In the genomic region with DNA sequence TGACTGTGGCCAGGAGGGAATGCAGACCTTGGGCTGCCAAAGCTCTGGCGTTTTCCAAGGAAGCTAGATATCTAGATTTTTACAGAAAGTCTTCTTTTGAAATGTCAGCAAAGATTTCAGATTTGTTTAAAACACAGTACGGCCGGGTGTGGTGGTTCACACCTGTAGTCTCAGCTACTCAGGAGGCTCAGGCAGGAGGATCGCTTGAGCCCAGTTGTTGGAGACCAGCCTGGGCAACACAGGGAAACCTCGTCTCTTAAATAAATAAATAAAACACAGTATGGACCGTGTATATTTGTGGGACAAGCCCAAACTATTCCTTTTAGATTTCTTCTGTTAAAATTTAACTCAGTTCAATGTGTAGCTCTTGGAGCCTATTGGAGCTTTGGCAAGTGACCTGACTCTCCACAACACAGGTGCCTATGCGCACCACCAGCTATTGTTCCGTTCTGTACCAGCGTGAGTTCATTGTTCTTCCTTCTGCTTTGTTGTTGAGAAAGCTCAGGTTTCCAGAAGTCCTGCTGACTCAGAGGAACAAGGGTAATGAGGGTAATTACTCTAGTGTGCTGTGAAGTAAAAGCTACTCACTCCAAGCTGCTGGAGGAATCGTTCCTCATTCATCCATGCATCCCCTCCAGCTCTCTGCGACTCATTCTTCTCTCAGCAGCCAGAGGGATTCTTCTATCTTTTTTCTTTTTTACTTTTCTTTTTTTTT, we compare ENCODE assay signal across 9 cellular contexts.
A peak's percentile ranks its signal among the peaks of the same experiment; 100 is the strongest.
DNase-seq lines count a peak whose midpoint lies in the region; TF ChIP-seq lines count a peak whose summit lies in the region.
"Had no signal": no experiment of that assay in that cellular context is flagged by ENCODE, and none has a peak within 500 bp of the region (broad histone marks: within the 10 kb centered on the region; RNA-seq: fewer than 3 reads in every experiment).

No MANE protein-coding gene starts in this region.

- H3K27ac ChIP-seq in A673 (ENCODE audit: low read depth, low read length, poor library complexity, severe bottlenecking) = no peak overlapping the region
- no peak overlapping the region for H3K27ac ChIP-seq in PC-9
- peak overlapping the region; percentile 84 for H3K27ac ChIP-seq in hepatocyte

- H3K4me3 ChIP-seq in A673 (ENCODE audit: low read depth, low read length, poor library complexity, severe bottlenecking) = no peak overlapping the region
- H3K4me3 ChIP-seq in PC-9 = no peak overlapping the region
- no peak overlapping the region for H3K4me3 ChIP-seq in hepatocyte
- H3K4me3 ChIP-seq: HAP-1 had no signal

- no peaks in the 10 kb centered on the region for H3K4me1 ChIP-seq in A673 (ENCODE audit: insufficient read depth, low read length, poor library complexity, severe bottlenecking)
- peaks cover 40% of the 10 kb centered on the region for H3K4me1 ChIP-seq in PC-9 (replicated peaks; ENCODE audit: insufficient read depth)
- peaks cover 36% of the 10 kb centered on the region for H3K4me1 ChIP-seq in hepatocyte (ENCODE audit: insufficient read depth)
- H3K4me1 ChIP-seq: HAP-1 had no signal

- H3K9me2 ChIP-seq in PC-9 (ENCODE audit: insufficient read depth) (no peaks in the 10 kb centered on the region), hepatocyte (replicated peaks; ENCODE audit: insufficient read depth) (no peaks in the 10 kb centered on the region)

- H3K79me2 ChIP-seq in PC-9 (ENCODE audit: low read depth) (no peaks in the 10 kb centered on the region), hepatocyte (no peaks in the 10 kb centered on the region)

- CTCF ChIA-PET in A673 (lab: Charles Lee) = interaction anchor here (0.6 kb wide), 1 partner anchor 130 kb away, joined by 8 read pairs; no protein-coding TSS in a partner anchor
- CTCF ChIA-PET in PC-9 (lab: Charles Lee) = interaction anchor here (0.6 kb wide), 2 partner anchors 38 to 108 kb away, joined by 3 read pairs; no protein-coding TSS in a partner anchor

- intact Hi-C loops in A673 (cut with micrococcal nuclease; ENCODE audit: unreplicated experiment) (no loop called here), PC-9 (cut with micrococcal nuclease; ENCODE audit: unreplicated experiment) (loop anchor here (10.0 kb wide), 1 partner anchor 64 kb away; no protein-coding TSS in a partner anchor), cardiac septum (cut with DNase I) (no loop called here)

- in situ Hi-C loops in KBM-7 (cut with MboI; ENCODE audit: low pct_unique_long_range_greater_than_20kb, low sequenced_read_pairs) = no loop called here

- DNase-seq in A673 (ENCODE audit: low spot score) (peak; percentile 27), KBM-7 (peak; percentile 76), PC-9 (peak in 1 of 2 experiments; percentile 77), hepatocyte (ENCODE audit: low spot score) (peak; percentile 60), C1 segment of cervical spinal cord (lab: John Stamatoyannopoulos, UW) (no peak), cardiac septum (ENCODE audit: low spot score) (no peak)
- no peak for DNase-seq in activated CD8-positive, alpha-beta memory T cell treated with anti-CD3 and anti-CD28 coated beads for 24 hours
- no peak for DNase-seq in activated CD4-positive, alpha-beta T cell treated with anti-CD3 and anti-CD28 coated beads, Interleukin-2, amount 50 U/mL, for 48 hours

- no peak overlapping the region for H2AFZ ChIP-seq in PC-9
- H2AFZ ChIP-seq in hepatocyte = no peak overlapping the region

- H3K27me3 ChIP-seq in A673 (replicated peaks; ENCODE audit: insufficient read depth, low read depth, low read length, poor library complexity) (no peaks in the 10 kb centered on the region), PC-9 (ENCODE audit: insufficient read depth, low read depth) (no peaks in the 10 kb centered on the region), hepatocyte (no peaks in the 10 kb centered on the region)

- no peaks in the 10 kb centered on the region for H3K9me3 ChIP-seq in A673 (ENCODE audit: low read depth, low read length, poor library complexity, severe bottlenecking)
- H3K9me3 ChIP-seq in PC-9 (ENCODE audit: insufficient read depth, low read depth) = no peaks in the 10 kb centered on the region
- no peaks in the 10 kb centered on the region for H3K9me3 ChIP-seq in hepatocyte (ENCODE audit: low read depth)
- H3K9me3 ChIP-seq: HAP-1 had no signal

- BruUV-seq in A673 (replicated peaks; lab: Mats Ljungman, UMichigan) (no TSS peak), PC-9 (replicated peaks; lab: Mats Ljungman, UMichigan) (no TSS peak)

- POLR2A ChIA-PET in A673 (lab: Charles Lee; ENCODE audit: low non-redundant PET) = no interaction called here
- POLR2A ChIA-PET in PC-9 (lab: Charles Lee; ENCODE audit: unreplicated experiment) = interaction anchor here (0.5 to 0.7 kb wide), 5 partner anchors 29 to 110 kb away, joined by 3 to 7 read pairs (median 4); no protein-coding TSS in a partner anchor

- H3K4me2 ChIP-seq in PC-9 = peak overlapping the region; percentile 41
- peak overlapping the region; percentile 28 for H3K4me2 ChIP-seq in hepatocyte

- TF ChIP-seq CTCF in A673 (conservative IDR thresholded peaks at IDR 0.05; ENCODE audit: low read depth, low read length) (no peak), PC-9 (conservative IDR thresholded peaks at IDR 0.05) (no peak), hepatocyte (IDR thresholded peaks at IDR 0.05; ENCODE audit: poor library complexity) (no peak)

- H4K20me1 ChIP-seq in PC-9 (ENCODE audit: insufficient read depth) (no peaks in the 10 kb centered on the region), hepatocyte (ENCODE audit: insufficient read depth, poor library complexity, severe bottlenecking) (no peaks in the 10 kb centered on the region)

- WGBS in hepatocyte (ENCODE audit: low lambda C conversion rate, missing lambda C conversion rate) = 53% methylated on average over 11 of the region's 11 CpGs

- no peaks in the 10 kb centered on the region for H3K36me3 ChIP-seq in A673 (ENCODE audit: insufficient read depth, low read length, poor library complexity, severe bottlenecking)
- H3K36me3 ChIP-seq in PC-9 (ENCODE audit: low read depth) = no peaks in the 10 kb centered on the region
- H3K36me3 ChIP-seq in hepatocyte (replicated peaks; ENCODE audit: insufficient read depth, low read depth) = no peaks in the 10 kb centered on the region
- H3K36me3 ChIP-seq: HAP-1 had no signal

- H3F3A ChIP-seq in PC-9 (ENCODE audit: insufficient read depth, low read depth) = peaks cover 20% of the 10 kb centered on the region

Comparison
In these comparisons a context has a peak if more than half of its experiments do, and no peak if none do; other contexts are left out.
1. DNase-seq: peak in A673 (single experiment), KBM-7 (single experiment) and hepatocyte (single experiment); none in C1 segment of cervical spinal cord (0 of 14), cardiac septum (single experiment), activated CD8-positive, alpha-beta memory T cell treated with anti-CD3 and anti-CD28 coated beads for 24 hours (single experiment) and activated CD4-positive, alpha-beta T cell treated with anti-CD3 and anti-CD28 coated beads, Interleukin-2, amount 50 U/mL, for 48 hours (0 of 2).